1 cellular context compared by ENCODE assay signal in genomic region chr19:35992902-35993765, GRCh38.
A peak's percentile ranks its signal among the peaks of the same experiment; 100 is the strongest.
TF ChIP-seq lines count a peak whose summit lies in the region.

No MANE protein-coding gene starts in this region.

TF ChIP-seq in HepG2, 621 proteins besides CTCF, POLR2A, EP300 and RAD21:
- no peak for TF ChIP-seq ZNF703 (CRISPR knock-in tag; IDR thresholded peaks at IDR 0.05; ENCODE audit: borderline replicate concordance)
- TF ChIP-seq ZNF121 (CRISPR knock-in tag; IDR thresholded peaks at IDR 0.05) = 0 out of 2 replicates have a peak, but pooled peaks have one; percentile 30
- TF ChIP-seq SRSF4 (IDR thresholded peaks at IDR 0.05; ENCODE audit: low read depth, low read length, poor library complexity, severe bottlenecking) = no peak
- no peak for TF ChIP-seq ERF (CRISPR knock-in tag; IDR thresholded peaks at IDR 0.05)
- no peak for TF ChIP-seq KDM4B (CRISPR knock-in tag; IDR thresholded peaks at IDR 0.05)
- TF ChIP-seq RORA (CRISPR knock-in tag; IDR thresholded peaks at IDR 0.05) = no peak
- TF ChIP-seq MXD4 (CRISPR knock-in tag; IDR thresholded peaks at IDR 0.05) = no peak
- no peak for TF ChIP-seq ZNF552 (CRISPR knock-in tag; IDR thresholded peaks at IDR 0.05; ENCODE audit: borderline replicate concordance)
